In genomic region chr17:71183083-71183697, GRCh38 we compare ENCODE assay signal across 19 cellular contexts.
"Had no signal": no experiment of that assay in that cellular context is flagged by ENCODE, and none has a peak within 500 bp of the region (broad histone marks: within the 10 kb centered on the region; RNA-seq: fewer than 3 reads in every experiment).

No MANE protein-coding gene starts in this region.

- H3K36me3 ChIP-seq: esophagus muscularis mucosa, gastroesophageal sphincter, neural progenitor cell, ovary, suprapubic skin, thyroid gland, uterus had no signal

- H2AFZ ChIP-seq: neural progenitor cell had no signal

- H3K27me3 ChIP-seq: esophagus muscularis mucosa, gastroesophageal sphincter, neural progenitor cell, ovary, suprapubic skin, thyroid gland, uterus had no signal

- H3K27ac ChIP-seq: epithelial cell of prostate, esophagus muscularis mucosa, gastroesophageal sphincter, neural progenitor cell, ovary, suprapubic skin, thyroid gland, uterus had no signal

- H3K9ac ChIP-seq: neural progenitor cell had no signal

- H3K4me1 ChIP-seq: neural progenitor cell, suprapubic skin, uterus had no signal

- ATAC-seq: gastroesophageal sphincter; natural killer cell; right cardiac atrium; stimulated activated effector memory CD8-positive, alpha-beta T cell treated with anti-CD3 and anti-CD28 coated beads, Interleukin-12 subunit alpha, Interleukin-12 subunit beta, amount 100 ng/mL, for 72 hours; stimulated activated naive CD8-positive, alpha-beta T cell treated with anti-CD3 and anti-CD28 coated beads, Interleukin-15, Interleukin-2, amounts not matched to agents 100 U/mL and 50 U/mL, for 24 hours had no signal

- H3K9me3 ChIP-seq: esophagus muscularis mucosa, gastroesophageal sphincter, ovary, suprapubic skin, thyroid gland, uterus had no signal

- H3K4me2 ChIP-seq: neural progenitor cell, smooth muscle cell had no signal

- DNase-seq: effector memory CD4-positive, alpha-beta T cell; glutamatergic neuron; mammary epithelial cell; natural killer cell; nucleus accumbens; ovary; right cardiac atrium; stimulated activated CD4-positive, alpha-beta T cell treated with anti-CD3 and anti-CD28 coated beads, Interleukin-2, amount 100 ng/mL, for 48 hours; stimulated activated CD8-positive, alpha-beta memory T cell treated with anti-CD3 and anti-CD28 coated beads, Interleukin-4, amount 100 ng/mL, for 48 hours; stimulated activated naive CD8-positive, alpha-beta T cell treated with anti-CD3 and anti-CD28 coated beads, Interleukin-15, Interleukin-2, amounts not matched to agents 100 U/mL and 50 U/mL, for 24 hours; uterus had no signal

- H3K4me3 ChIP-seq: esophagus muscularis mucosa, gastroesophageal sphincter, neural progenitor cell, ovary, smooth muscle cell, suprapubic skin, thyroid gland, uterus had no signal
